Comparison of ENCODE assay signal across 1 cellular context in genomic region chr20:63653041-63653973, GRCh38.
TF ChIP-seq lines count a peak whose summit lies in the region.

Gene STMN3, minus strand, starts transcription at chr20:63653424. Its CDS starts 79 bp downstream, at chr20:63653345.

TF ChIP-seq in HepG2, 621 proteins besides CTCF, POLR2A, EP300 and RAD21 (continued from another document):
- peak; percentile 94; the same call in 1 of the 2 replicates for TF ChIP-seq MYPOP (CRISPR knock-in tag; IDR thresholded peaks at IDR 0.05)
- peak; percentile 95 for TF ChIP-seq ISX (CRISPR knock-in tag; conservative IDR thresholded peaks at IDR 0.05)
- no peak for TF ChIP-seq SRSF1 (optimal IDR thresholded peaks at IDR 0.05; ENCODE audit: low read depth, low read length)
- TF ChIP-seq ZHX1 (CRISPR knock-in tag; IDR thresholded peaks at IDR 0.05; ENCODE audit: low read depth), result peak; percentile 90; the same call in 1 of the 2 replicates
- TF ChIP-seq ZNF75D (CRISPR knock-in tag; IDR thresholded peaks at IDR 0.05; ENCODE audit: borderline replicate concordance), result no peak
- peak; percentile 94 for TF ChIP-seq ARNTL (CRISPR knock-in tag; IDR thresholded peaks at IDR 0.05)
- no peak for TF ChIP-seq ZBTB46 (CRISPR knock-in tag; IDR thresholded peaks at IDR 0.05; ENCODE audit: borderline replicate concordance)
- TF ChIP-seq NONO (IDR thresholded peaks at IDR 0.05), result no peak
- peak; percentile 93 for TF ChIP-seq NONO (CRISPR knock-in tag; conservative IDR thresholded peaks at IDR 0.05)
- TF ChIP-seq ELF4 (CRISPR knock-in tag; IDR thresholded peaks at IDR 0.05; ENCODE audit: borderline replicate concordance), result peak; percentile 77; the same call in 1 of the 2 replicates
- peak; percentile 71 to 89 for TF ChIP-seq HMGXB4 (CRISPR knock-in tag; IDR thresholded peaks at IDR 0.05; ENCODE audit: borderline replicate concordance in 1 of 2, low read depth in 1 of 2)
- TF ChIP-seq ZNF749 (CRISPR knock-in tag; IDR thresholded peaks at IDR 0.05; ENCODE audit: borderline replicate concordance), result peak; percentile 99
- TF ChIP-seq IRF9 (CRISPR knock-in tag; IDR thresholded peaks at IDR 0.05; ENCODE audit: borderline replicate concordance), result peak; percentile 86
- no peak for TF ChIP-seq KDM5A (IDR thresholded peaks at IDR 0.05; ENCODE audit: borderline replicate concordance, low read length)
- no peak for TF ChIP-seq ZNF569 (CRISPR knock-in tag; IDR thresholded peaks at IDR 0.05; ENCODE audit: borderline replicate concordance)
- TF ChIP-seq ZBTB39 (CRISPR knock-in tag; IDR thresholded peaks at IDR 0.05), result peak; percentile 95
- TF ChIP-seq BCLAF1 (IDR thresholded peaks at IDR 0.05), result no peak
- peak; percentile 58; the same call in 1 of the 2 replicates for TF ChIP-seq GMEB1 (CRISPR knock-in tag; IDR thresholded peaks at IDR 0.05; ENCODE audit: borderline replicate concordance)
- TF ChIP-seq IRF1 (CRISPR knock-in tag; IDR thresholded peaks at IDR 0.05; ENCODE audit: low read depth), result peak; percentile 94; the same call in 1 of the 2 replicates
- TF ChIP-seq ZNF687 (CRISPR knock-in tag; IDR thresholded peaks at IDR 0.05), result peak; percentile 73
